9 cellular contexts compared by ENCODE assay signal in genomic region chr7:75916259-75916658, GRCh38. TPM values are rescaled to one million over a fixed set of nuclear protein-coding genes. Genes with fewer than 3 reads are reported as not detected.
DNase-seq lines count a peak whose midpoint lies in the region; ATAC-seq and TF ChIP-seq lines count a peak whose summit lies in the region.
"Had no signal": no experiment of that assay in that cellular context is flagged by ENCODE, and none has a peak within 500 bp of the region (broad histone marks: within the 10 kb centered on the region; RNA-seq: fewer than 3 reads in every experiment).

No MANE protein-coding gene starts in this region.

- POLR2A ChIA-PET in AG04450 (lab: Yijun Ruan, JAX) = interaction anchor here (0.6 to 1.3 kb wide), 6 partner anchors 35 to 232 kb away, joined by 3 to 6 read pairs (median 4); partner anchors contain the start of genes MDH2 and STYXL1
- POLR2A ChIA-PET in naive thymus-derived CD4-positive, alpha-beta T cell (lab: Charles Lee) = interaction anchor here (1.0 to 4.9 kb wide), 9 partner anchors 10 to 132 kb away, joined by 3 to 52 read pairs (median 5); partner anchors contain the start of genes MDH2, RHBDD2 and STYXL1

- intact Hi-C loops in naive thymus-derived CD4-positive, alpha-beta T cell (cut with micrococcal nuclease) = loop anchor here (5.0 to 10.0 kb wide), 2 partner anchors 399 to 1744 kb away; partner anchors contain the start of gene EIF4H (in 1 of the 2)

- no peak overlapping the region for H3K27ac ChIP-seq in AG04450 (ENCODE audit: low read depth, low read length)
- H3K27ac ChIP-seq in naive thymus-derived CD4-positive, alpha-beta T cell (ENCODE audit: low read depth, low read length) = no peak overlapping the region

- peak overlapping the region in 8 of 9 donors; percentile 82 to 98 (median 90) for H3K27ac Mint-ChIP-seq in naive thymus-derived CD4-positive, alpha-beta T cell

- H3K9me3 Mint-ChIP-seq in naive thymus-derived CD4-positive, alpha-beta T cell = no peaks in the 10 kb centered on the region

- in situ Hi-C loops in KBM-7 (cut with MboI; ENCODE audit: low pct_unique_long_range_greater_than_20kb, low sequenced_read_pairs) = no loop called here

- peaks cover 12 to 19% of the 10 kb centered on the region in 2 donors for H3K4me1 ChIP-seq in naive thymus-derived CD4-positive, alpha-beta T cell (ENCODE audit: control insufficient read depth in 2 of 2, insufficient read depth in 2 of 2, low read length in 2 of 2)

- H3K27me3 ChIP-seq in AG04450 (ENCODE audit: control insufficient read depth, insufficient read depth, low read length) = no peaks in the 10 kb centered on the region
- H3K27me3 ChIP-seq in naive thymus-derived CD4-positive, alpha-beta T cell (ENCODE audit: control insufficient read depth in 2 of 2, insufficient read depth in 2 of 2, low read length in 2 of 2) = no peaks in the 10 kb centered on the region

- H3K4me3 Mint-ChIP-seq in naive thymus-derived CD4-positive, alpha-beta T cell = peak overlapping the region; percentile 91 to 94 (median 92)

- peaks cover 4% of the 10 kb centered on the region; the same call in 1 of the 2 replicates for H3K9me3 ChIP-seq in AG04450 (ENCODE audit: control insufficient read depth, insufficient read depth, low read length)
- H3K9me3 ChIP-seq in naive thymus-derived CD4-positive, alpha-beta T cell (ENCODE audit: control insufficient read depth in 2 of 3, low read length in 3 of 3) = no peaks in the 10 kb centered on the region

- H3K27me3 Mint-ChIP-seq in naive thymus-derived CD4-positive, alpha-beta T cell = no peaks in the 10 kb centered on the region

- H3K4me1 Mint-ChIP-seq in naive thymus-derived CD4-positive, alpha-beta T cell = peaks cover 19 to 61% (median 45%) of the 10 kb centered on the region in 7 donors

- H3K36me3 ChIP-seq in naive thymus-derived CD4-positive, alpha-beta T cell (ENCODE audit: control insufficient read depth in 2 of 3, insufficient read depth in 3 of 3, low read length in 3 of 3) = peaks cover 0 to 10% (median 0%) of the 10 kb centered on the region in 3 experiments

- CTCF ChIA-PET in AG04450 (lab: Charles Lee) = interaction anchor here (0.6 to 0.8 kb wide), 2 partner anchors 9 to 104 kb away, joined by 4 to 5 read pairs; no protein-coding TSS in a partner anchor
- CTCF ChIA-PET in naive thymus-derived CD4-positive, alpha-beta T cell (lab: Charles Lee) = interaction anchor here (1.1 to 2.3 kb wide), 2 partner anchors 17 to 104 kb away, joined by 3 to 6 read pairs; no protein-coding TSS in a partner anchor

- H3K4me3 ChIP-seq in AG04450 (ENCODE audit: low read depth, low read length) (peak overlapping the region; percentile 87), cardiac fibroblast (replicated peaks in 1 of 2; ENCODE audit: low read depth in 2 of 2, low read length in 2 of 2) (peak overlapping the region; percentile 98 to 100)
- peak overlapping the region; percentile 79 for H3K4me3 ChIP-seq in naive thymus-derived CD4-positive, alpha-beta T cell (ENCODE audit: low read length)

- peaks cover 0 to 3% (median 0%) of the 10 kb centered on the region in 5 donors for H3K36me3 Mint-ChIP-seq in naive thymus-derived CD4-positive, alpha-beta T cell

- no peak for TF ChIP-seq CTCF in AG04450 (IDR thresholded peaks at IDR 0.05; ENCODE audit: low read depth, low read length)
- no peak for TF ChIP-seq CTCF in cardiac fibroblast (IDR thresholded peaks at IDR 0.05; ENCODE audit: low read depth, low read length)

- ATAC-seq in naive thymus-derived CD4-positive, alpha-beta T cell = no peak
- no peak for ATAC-seq in HG03432 (IDR thresholded peaks at IDR 0.05; ENCODE audit: unreplicated experiment)

- no peak for DNase-seq in AG04450 (ENCODE audit: low read depth, low spot score)
- DNase-seq in KBM-7 = peak; percentile 15
- DNase-seq in cardiac fibroblast (ENCODE audit: low read depth in 2 of 2) = no peak
- no peak for DNase-seq in naive thymus-derived CD4-positive, alpha-beta T cell
- DNase-seq in NCI-H748 treated with DMSO at 0.1 percent for 48 hours (lab: John Stamatoyannopoulos, UW) = no peak
- no peak for DNase-seq in stimulated activated CD4-positive, alpha-beta T cell treated with anti-CD3 and anti-CD28 coated beads, Interleukin-15, amount 100 ng/mL, for 24 hours
- DNase-seq in UCSD-AML1 (lab: John Stamatoyannopoulos, UW; ENCODE audit: unreplicated experiment) = no peak
- DNase-seq: NCI-H2029 had no signal

RNA-seq across cellular contexts. Expression of gene POR, which starts 1.3 kb away (rescaled TPM):
- 39.0 and 46.5 TPM in 2 replicates for polyA plus RNA-seq in AG04450 (2011; rRNA removed)
- 39.8 and 57.0 TPM in 2 replicates for polyA minus RNA-seq in AG04450 (2011; rRNA and poly(A)+ RNA removed)
- 10 to 100 TPM; 45.9 to 72.3 (median 69.7) TPM for total RNA-seq in naive thymus-derived CD4-positive, alpha-beta T cell
- 10 to 100 TPM; 41.6 to 69.2 TPM for polyA plus RNA-seq in naive thymus-derived CD4-positive, alpha-beta T cell

RNA-seq across cellular contexts. Expression of gene RHBDD2, which starts 37.4 kb away (rescaled TPM):
- polyA plus RNA-seq in AG04450 (2011; rRNA removed) = 34.9 and 50.0 TPM in 2 replicates
- polyA minus RNA-seq in AG04450 (2011; rRNA and poly(A)+ RNA removed) = 34.2 and 38.4 TPM in 2 replicates
- total RNA-seq in naive thymus-derived CD4-positive, alpha-beta T cell = 10 to 100 TPM; 36.2 to 95.1 (median 47.8) TPM
- 100 to 1,000 TPM; 107 to 124 TPM for polyA plus RNA-seq in naive thymus-derived CD4-positive, alpha-beta T cell
